ENCODE assay signal across 27 cellular contexts in the genomic region with DNA sequence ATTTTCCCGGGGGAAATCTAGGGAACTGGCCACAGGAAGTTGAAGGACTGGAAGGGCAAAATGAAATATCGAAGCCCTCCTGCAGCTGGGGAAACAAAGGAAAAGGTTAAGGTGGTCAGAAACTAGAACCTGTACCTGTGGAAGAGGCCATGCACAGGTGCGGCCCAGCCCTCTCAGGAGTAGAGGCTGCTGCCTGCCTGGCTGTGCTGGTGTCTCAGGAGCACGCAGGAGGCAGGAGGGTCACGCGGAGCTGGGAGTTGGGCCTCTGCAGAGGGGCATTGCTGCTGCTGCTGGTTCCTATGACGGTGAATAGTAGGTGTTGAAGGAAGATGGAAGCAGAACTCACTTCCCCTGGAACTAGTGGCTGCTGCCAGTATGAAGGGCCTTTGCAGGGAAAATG.
"Had no signal": no experiment of that assay in that cellular context is flagged by ENCODE, and none has a peak within 500 bp of the region (broad histone marks: within the 10 kb centered on the region; RNA-seq: fewer than 3 reads in every experiment).

No MANE protein-coding gene starts in this region.

- H3K4me2 ChIP-seq: hepatocyte had no signal

- H3K36me3 ChIP-seq: heart right ventricle, left lung, lower lobe of right lung, ovary, prostate gland, stomach, thyroid gland, upper lobe of right lung had no signal

- H3K9me3 Mint-ChIP-seq: mesothelial cell of epicardium; neural crest cell; stimulated activated naive B cell treated with anti-CD40 and anti-IgM and Interleukin-4, amounts not matched to agents 10 μg/mL and 1 μg/mL and 100 μg/mL, for 72 hours had no signal

- H3K79me2 ChIP-seq: hepatocyte had no signal

- H2AFZ ChIP-seq: hepatocyte had no signal

- H3K27ac Mint-ChIP-seq: mesothelial cell of epicardium; natural killer cell; stimulated activated naive B cell treated with anti-CD40 and anti-IgM and Interleukin-4, amounts not matched to agents 10 μg/mL and 1 μg/mL and 100 μg/mL, for 72 hours had no signal

- H3K4me3 ChIP-seq: heart right ventricle, hepatocyte, left lung, lower lobe of right lung, ovary, prostate gland, skin epidermis, stomach, testis, thyroid gland, upper lobe of right lung had no signal

- H3K36me3 Mint-ChIP-seq: mesothelial cell of epicardium; naive B cell; natural killer cell; stimulated activated naive B cell treated with anti-CD40 and anti-IgM and Interleukin-4, amounts not matched to agents 10 μg/mL and 1 μg/mL and 100 μg/mL, for 72 hours had no signal

- H3K27me3 Mint-ChIP-seq: naive B cell; stimulated activated naive B cell treated with anti-CD40 and anti-IgM and Interleukin-4, amounts not matched to agents 10 μg/mL and 1 μg/mL and 100 μg/mL, for 72 hours had no signal

- H3K4me3 Mint-ChIP-seq: mesothelial cell of epicardium; naive B cell; natural killer cell; neural crest cell; stimulated activated naive B cell treated with anti-CD40 and anti-IgM and Interleukin-4, amounts not matched to agents 10 μg/mL and 1 μg/mL and 100 μg/mL, for 72 hours had no signal

- H3K27ac ChIP-seq: heart right ventricle, hepatocyte, left lung, lower lobe of right lung, ovary, prostate gland, skin epidermis, stomach, thyroid gland, upper lobe of right lung had no signal

- H3K4me1 ChIP-seq: heart right ventricle, left lung, lower lobe of right lung, prostate gland, stomach, testis, thyroid gland, upper lobe of right lung had no signal

- H3K9me3 ChIP-seq: heart right ventricle, left lung, lower lobe of right lung, ovary, prostate gland, stomach, testis, thyroid gland, upper lobe of right lung had no signal

- H3K27me3 ChIP-seq: left lung, ovary, testis, thyroid gland, upper lobe of right lung had no signal

- ATAC-seq: heart right ventricle; left colon; left lung; natural killer cell; right cardiac atrium; sciatic nerve; stimulated activated naive B cell treated with anti-CD40 and anti-IgM and Interleukin-4, amounts not matched to agents 10 μg/mL and 1 μg/mL and 100 μg/mL, for 72 hours; stimulated activated naive CD8-positive, alpha-beta T cell treated with anti-CD3 and anti-CD28 coated beads, Interleukin-15, Interleukin-2, amounts not matched to agents 100 U/mL and 50 U/mL, for 24 hours had no signal

- H3K4me1 Mint-ChIP-seq: mesothelial cell of epicardium; naive B cell; natural killer cell; stimulated activated naive B cell treated with anti-CD40 and anti-IgM and Interleukin-4, amounts not matched to agents 10 μg/mL and 1 μg/mL and 100 μg/mL, for 72 hours had no signal

- DNase-seq: heart right ventricle; left colon; left lung; lower lobe of right lung; mammary epithelial cell; mesendoderm; naive B cell; natural killer cell; ovary; right cardiac atrium; stimulated activated CD4-positive, alpha-beta T cell treated with anti-CD3 and anti-CD28 coated beads, Interleukin-12 subunit alpha, Interleukin-12 subunit beta, amount 100 ng/mL, for 4 hours; stimulated activated CD4-positive, alpha-beta T cell treated with anti-CD3 and anti-CD28 coated beads, Interleukin-15, amount 100 ng/mL, for 24 hours; stimulated activated CD4-positive, alpha-beta T cell treated with anti-CD3 and anti-CD28 coated beads, Interleukin-2, amount 100 ng/mL, for 24 hours; stimulated activated CD4-positive, alpha-beta T cell treated with anti-CD3 and anti-CD28 coated beads, Interleukin-4, amount 100 ng/mL, for 1 hour; stimulated activated naive B cell treated with anti-CD40 and anti-IgM and Interleukin-4, amounts not matched to agents 10 μg/mL and 1 μg/mL and 100 μg/mL, for 72 hours; stimulated activated naive CD8-positive, alpha-beta T cell treated with anti-CD3 and anti-CD28 coated beads, Interleukin-15, Interleukin-2, amounts not matched to agents 100 U/mL and 50 U/mL, for 24 hours; stomach; thyroid gland; trophoblast cell; upper lobe of right lung had no signal
